9 cellular contexts compared by ENCODE assay signal in genomic region chr19:49588370-49589122, GRCh38. TPM values are rescaled to one million over a fixed set of nuclear protein-coding genes. Genes with fewer than 3 reads are reported as not detected.
DNase-seq lines count a peak whose midpoint lies in the region; ATAC-seq lines count a peak whose summit lies in the region.
"Had no signal": no experiment of that assay in that cellular context is flagged by ENCODE, and none has a peak within 500 bp of the region (broad histone marks: within the 10 kb centered on the region; RNA-seq: fewer than 3 reads in every experiment).

No MANE protein-coding gene starts in this region.

- no peaks in the 10 kb centered on the region for H3K36me3 ChIP-seq in H7 (replicated peaks; ENCODE audit: control insufficient read depth, insufficient read depth, low read length)
- H3K36me3 ChIP-seq: prostate gland had no signal

- peak overlapping the region; percentile 37 for H3K27ac Mint-ChIP-seq in T-helper 17 cell
- no peak overlapping the region for H3K27ac Mint-ChIP-seq in activated naive CD8-positive, alpha-beta T cell treated with anti-CD3 and anti-CD28 coated beads, Interleukin-2, amount 10 ng/mL, durations not matched to agents 7 days and 5 days

- H3K27me3 Mint-ChIP-seq in T-helper 17 cell: no peaks in the 10 kb centered on the region
- peaks cover 4% of the 10 kb centered on the region for H3K27me3 Mint-ChIP-seq in activated naive CD8-positive, alpha-beta T cell treated with anti-CD3 and anti-CD28 coated beads, Interleukin-2, amount 10 ng/mL, durations not matched to agents 7 days and 5 days

- H3K4me1 Mint-ChIP-seq in T-helper 17 cell: peaks cover 17% of the 10 kb centered on the region
- peaks cover 23% of the 10 kb centered on the region for H3K4me1 Mint-ChIP-seq in activated naive CD8-positive, alpha-beta T cell treated with anti-CD3 and anti-CD28 coated beads, Interleukin-2, amount 10 ng/mL, durations not matched to agents 7 days and 5 days

- no peaks in the 10 kb centered on the region for H3K9me3 ChIP-seq in T-helper 17 cell (ENCODE audit: control insufficient read depth, low read length, poor library complexity, severe bottlenecking)
- H3K9me3 ChIP-seq: prostate gland had no signal

- peak; percentile 15 for DNase-seq in H7
- DNase-seq in T-helper 17 cell: peak in 1 of 3 donors; percentile 28
- DNase-seq in activated naive CD8-positive, alpha-beta T cell treated with anti-CD3 and anti-CD28 coated beads, Interleukin-2, amount 10 ng/mL, durations not matched to agents 7 days and 5 days: peak; percentile 32
- peak; percentile 66 for DNase-seq in stimulated activated CD4-positive, alpha-beta T cell treated with anti-CD3 and anti-CD28 coated beads, Interleukin-1b, Interleukin-23, amount 100 ng/mL, for 48 hours
- no peak for DNase-seq in DMS79 (lab: John Stamatoyannopoulos, UW)

- H3K36me3 Mint-ChIP-seq in T-helper 17 cell (ENCODE audit: low read depth): peaks cover 2% of the 10 kb centered on the region
- peaks cover 3% of the 10 kb centered on the region for H3K36me3 Mint-ChIP-seq in activated naive CD8-positive, alpha-beta T cell treated with anti-CD3 and anti-CD28 coated beads, Interleukin-2, amount 10 ng/mL, durations not matched to agents 7 days and 5 days

- no peaks in the 10 kb centered on the region for H3K9me3 Mint-ChIP-seq in activated naive CD8-positive, alpha-beta T cell treated with anti-CD3 and anti-CD28 coated beads, Interleukin-2, amount 10 ng/mL, durations not matched to agents 7 days and 5 days

- no peak overlapping the region for H3K4me3 Mint-ChIP-seq in T-helper 17 cell
- H3K4me3 Mint-ChIP-seq in activated naive CD8-positive, alpha-beta T cell treated with anti-CD3 and anti-CD28 coated beads, Interleukin-2, amount 10 ng/mL, durations not matched to agents 7 days and 5 days: no peak overlapping the region

- POLR2A ChIA-PET in activated naive CD8-positive, alpha-beta T cell treated with anti-CD3 and anti-CD28 coated beads, Interleukin-2, amount 10 ng/mL, durations not matched to agents 7 days and 5 days (lab: Charles Lee): interaction anchor here (5.3 kb wide), 1 partner anchor 9 kb away, joined by 49 read pairs; the partner anchor contains the start of genes NOSIP and PRRG2

- H3K27me3 ChIP-seq in H7 (ENCODE audit: control insufficient read depth, insufficient read depth, low read length): no peaks in the 10 kb centered on the region

- ATAC-seq in T-helper 17 cell (peak; percentile 16), GM21390 (IDR thresholded peaks at IDR 0.05; ENCODE audit: unreplicated experiment) (no peak), HG03378 (IDR thresholded peaks at IDR 0.05; ENCODE audit: unreplicated experiment) (no peak)
- no peak for ATAC-seq in activated naive CD8-positive, alpha-beta T cell treated with anti-CD3 and anti-CD28 coated beads, Interleukin-2, amount 10 ng/mL, durations not matched to agents 7 days and 5 days (ENCODE audit: low read depth)

- H3K4me3 ChIP-seq in H7 (ENCODE audit: insufficient read depth, low read depth, low read length): no peak overlapping the region
- H3K4me3 ChIP-seq: PC-9, prostate gland had no signal

RNA-seq across cellular contexts. Expression of gene PRR12, which starts 2.4 kb away (rescaled TPM):
- total RNA-seq in H7 (2014; rRNA removed; shearing (Covaris generic)): 8.2 and 10.8 TPM in 2 replicates
- total RNA-seq in T-helper 17 cell: 10 to 100 TPM; 44.6 to 50.7 TPM
- total RNA-seq in activated naive CD8-positive, alpha-beta T cell treated with anti-CD3 and anti-CD28 coated beads, Interleukin-2, amount 10 ng/mL, durations not matched to agents 7 days and 5 days: 10 to 100 TPM; 49.7 TPM

RNA-seq across cellular contexts. Expression of gene PRRG2, which starts 7.4 kb away (rescaled TPM):
- 0.55 and 1.2 TPM in 2 replicates for total RNA-seq in H7 (2014; rRNA removed; shearing (Covaris generic))
- total RNA-seq in T-helper 17 cell: 1 to 10 TPM; 1.1 to 1.3 TPM
- total RNA-seq in activated naive CD8-positive, alpha-beta T cell treated with anti-CD3 and anti-CD28 coated beads, Interleukin-2, amount 10 ng/mL, durations not matched to agents 7 days and 5 days: 1 to 10 TPM; 1.5 to 2.3 TPM

RNA-seq across cellular contexts. Expression of gene NOSIP, which starts 8.2 kb away (rescaled TPM):
- total RNA-seq in H7 (2014; rRNA removed; shearing (Covaris generic)): 102 and 142 TPM in 2 replicates
- total RNA-seq in T-helper 17 cell: 100 to 1,000 TPM; 161 to 195 TPM
- 100 to 1,000 TPM; 122 to 125 TPM for total RNA-seq in activated naive CD8-positive, alpha-beta T cell treated with anti-CD3 and anti-CD28 coated beads, Interleukin-2, amount 10 ng/mL, durations not matched to agents 7 days and 5 days

RNA-seq across cellular contexts. Expression of gene RRAS, which starts 51.4 kb away (rescaled TPM):
- total RNA-seq in H7 (2014; rRNA removed; shearing (Covaris generic)): 13.3 and 20.1 TPM in 2 replicates
- total RNA-seq in T-helper 17 cell: 1 to 10 TPM; 6.6 to 9.1 TPM
- total RNA-seq in activated naive CD8-positive, alpha-beta T cell treated with anti-CD3 and anti-CD28 coated beads, Interleukin-2, amount 10 ng/mL, durations not matched to agents 7 days and 5 days: 10 to 100 TPM; 12.3 to 14.9 TPM

RNA-seq across cellular contexts. Expression of gene SCAF1, which starts 53.5 kb away (rescaled TPM):
- 32.9 and 37.0 TPM in 2 replicates for total RNA-seq in H7 (2014; rRNA removed; shearing (Covaris generic))
- 10 to 100 TPM; 34.1 to 36.3 TPM for total RNA-seq in T-helper 17 cell
- total RNA-seq in activated naive CD8-positive, alpha-beta T cell treated with anti-CD3 and anti-CD28 coated beads, Interleukin-2, amount 10 ng/mL, durations not matched to agents 7 days and 5 days: 10 to 100 TPM; 64.7 to 66.9 TPM
